ENCODE assay signal across 9 cellular contexts in genomic region chr11:86063536-86063935, GRCh38. TPM values are rescaled to one million over a fixed set of nuclear protein-coding genes. Genes with fewer than 3 reads are reported as not detected.
DNase-seq lines count a peak whose midpoint lies in the region; ATAC-seq and TF ChIP-seq lines count a peak whose summit lies in the region.
"Had no signal": no experiment of that assay in that cellular context is flagged by ENCODE, and none has a peak within 500 bp of the region (broad histone marks: within the 10 kb centered on the region; RNA-seq: fewer than 3 reads in every experiment).

No MANE protein-coding gene starts in this region.

- TF ChIP-seq EP300 in gastroesophageal sphincter (IDR thresholded peaks at IDR 0.05): no peak
- TF ChIP-seq EP300 in suprapubic skin (IDR thresholded peaks at IDR 0.05): no peak

- ATAC-seq in gastroesophageal sphincter: no peak

- H3K4me3 ChIP-seq in gastroesophageal sphincter (peak overlapping the region in 1 of 2 donors; percentile 2), suprapubic skin (peak overlapping the region; percentile 100)

- TF ChIP-seq CTCF in gastroesophageal sphincter (IDR thresholded peaks at IDR 0.05) (no peak), suprapubic skin (IDR thresholded peaks at IDR 0.05) (no peak), GM13976 (IDR thresholded peaks at IDR 0.05; ENCODE audit: borderline replicate concordance, control extremely low read depth, extremely low read depth, insufficient read depth, missing control alignments) (no peak)

- H3K27me3 ChIP-seq in gastroesophageal sphincter (no peaks in the 10 kb centered on the region), suprapubic skin (no peaks in the 10 kb centered on the region)

- H3K9me3 ChIP-seq in gastroesophageal sphincter (no peaks in the 10 kb centered on the region), suprapubic skin (no peaks in the 10 kb centered on the region)

- H3K4me3 Mint-ChIP-seq in activated CD4-positive, alpha-beta T cell treated with anti-CD3 and anti-CD28 coated beads, Interleukin-2, amount 10 ng/mL, durations not matched to agents 7 days and 5 days: no peak overlapping the region
- peak overlapping the region; percentile 95 for H3K4me3 Mint-ChIP-seq in activated T-helper 2 cell treated with anti-CD3 and anti-CD28 coated beads, Interferon-gamma antibody, Interleukin-2, Interleukin-4, amounts not matched to agents 10 μg/mL and 5 μg/mL and 100 μg/mL, durations not matched to agents 14 hours and 24 hours and 36 hours (ENCODE audit: low read depth)

- POLR2A ChIA-PET in activated CD4-positive, alpha-beta T cell treated with anti-CD3 and anti-CD28 coated beads, Interleukin-2, amount 10 ng/mL, durations not matched to agents 7 days and 5 days (lab: Charles Lee): no interaction called here

- H3K4me1 ChIP-seq in gastroesophageal sphincter: peaks cover 14 to 76% (median 24%) of the 10 kb centered on the region in 3 donors
- peaks cover 68% of the 10 kb centered on the region for H3K4me1 ChIP-seq in suprapubic skin

- no peak for TF ChIP-seq POLR2A in gastroesophageal sphincter (IDR thresholded peaks at IDR 0.05)
- TF ChIP-seq POLR2A in suprapubic skin (IDR thresholded peaks at IDR 0.05): no peak

- H3K36me3 Mint-ChIP-seq in activated CD4-positive, alpha-beta T cell treated with anti-CD3 and anti-CD28 coated beads, Interleukin-2, amount 10 ng/mL, durations not matched to agents 7 days and 5 days (ENCODE audit: low read depth): peaks cover 40% of the 10 kb centered on the region
- peaks cover 71% of the 10 kb centered on the region for H3K36me3 Mint-ChIP-seq in activated T-helper 2 cell treated with anti-CD3 and anti-CD28 coated beads, Interferon-gamma antibody, Interleukin-2, Interleukin-4, amounts not matched to agents 10 μg/mL and 5 μg/mL and 100 μg/mL, durations not matched to agents 14 hours and 24 hours and 36 hours (ENCODE audit: low read depth)

- H3K27me3 Mint-ChIP-seq in activated CD4-positive, alpha-beta T cell treated with anti-CD3 and anti-CD28 coated beads, Interleukin-2, amount 10 ng/mL, durations not matched to agents 7 days and 5 days: no peaks in the 10 kb centered on the region
- no peaks in the 10 kb centered on the region for H3K27me3 Mint-ChIP-seq in activated T-helper 2 cell treated with anti-CD3 and anti-CD28 coated beads, Interferon-gamma antibody, Interleukin-2, Interleukin-4, amounts not matched to agents 10 μg/mL and 5 μg/mL and 100 μg/mL, durations not matched to agents 14 hours and 24 hours and 36 hours (ENCODE audit: low read depth)

- peaks cover 9% of the 10 kb centered on the region for H3K9me3 Mint-ChIP-seq in activated CD4-positive, alpha-beta T cell treated with anti-CD3 and anti-CD28 coated beads, Interleukin-2, amount 10 ng/mL, durations not matched to agents 7 days and 5 days
- peaks cover 4% of the 10 kb centered on the region for H3K9me3 Mint-ChIP-seq in activated T-helper 2 cell treated with anti-CD3 and anti-CD28 coated beads, Interferon-gamma antibody, Interleukin-2, Interleukin-4, amounts not matched to agents 10 μg/mL and 5 μg/mL and 100 μg/mL, durations not matched to agents 14 hours and 24 hours and 36 hours

- 47 to 73% methylated on average over 1 of the region's 1 CpG for WGBS in gastroesophageal sphincter (ENCODE audit: low coverage in 1 of 2), 2 donors
- 22% methylated on average over 1 of the region's 1 CpG for WGBS in suprapubic skin

- intact Hi-C loops in activated T-helper 2 cell treated with anti-CD3 and anti-CD28 coated beads, Interferon-gamma antibody, Interleukin-2, Interleukin-4, amounts not matched to agents 10 μg/mL and 5 μg/mL and 100 μg/mL, durations not matched to agents 14 hours and 24 hours and 36 hours (cut with micrococcal nuclease): loop anchor here (10.0 kb wide), 2 partner anchors 381 to 741 kb away; partner anchors contain the start of gene PRSS23

- H3K4me1 Mint-ChIP-seq in activated CD4-positive, alpha-beta T cell treated with anti-CD3 and anti-CD28 coated beads, Interleukin-2, amount 10 ng/mL, durations not matched to agents 7 days and 5 days: peaks cover 67% of the 10 kb centered on the region
- H3K4me1 Mint-ChIP-seq in activated T-helper 2 cell treated with anti-CD3 and anti-CD28 coated beads, Interferon-gamma antibody, Interleukin-2, Interleukin-4, amounts not matched to agents 10 μg/mL and 5 μg/mL and 100 μg/mL, durations not matched to agents 14 hours and 24 hours and 36 hours (ENCODE audit: low read depth): peaks cover 47% of the 10 kb centered on the region

- H3K36me3 ChIP-seq in gastroesophageal sphincter (no peaks in the 10 kb centered on the region), suprapubic skin (no peaks in the 10 kb centered on the region)

- no peak for DNase-seq in activated CD4-positive, alpha-beta T cell treated with anti-CD3 and anti-CD28 coated beads, Interleukin-2, amount 10 ng/mL, durations not matched to agents 7 days and 5 days
- DNase-seq in activated CD4-positive, alpha-beta T cell treated with anti-CD3 and anti-CD28 coated beads for 4 hours: no peak
- DNase-seq in activated T-helper 2 cell treated with anti-CD3 and anti-CD28 coated beads, Interferon-gamma antibody, Interleukin-2, Interleukin-4, amounts not matched to agents 10 μg/mL and 5 μg/mL and 100 μg/mL, durations not matched to agents 14 hours and 24 hours and 36 hours (ENCODE audit: low spot score): no peak
- DNase-seq in suprapubic skin (ENCODE audit: low spot score in 2 of 2) (no peak), NCI-H1417 treated with DMSO at 0.1 percent for 48 hours (lab: John Stamatoyannopoulos, UW) (no peak), GM13976 (ENCODE audit: low spot score) (no peak)
- DNase-seq in effector CD4-positive, alpha-beta T cell: no peak
- DNase-seq: effector CD8-positive, alpha-beta T cell had no signal

- in situ Hi-C loops in GM13976 (cut with MboI; ENCODE audit: low sequenced_read_pairs, unreplicated experiment): no loop called here

- CTCF ChIA-PET in activated CD4-positive, alpha-beta T cell treated with anti-CD3 and anti-CD28 coated beads, Interleukin-2, amount 10 ng/mL, durations not matched to agents 7 days and 5 days (lab: Charles Lee): interaction anchor here (1.7 kb wide), 1 partner anchor 130 kb away, joined by 7 read pairs; no protein-coding TSS in a partner anchor

- H3K27ac Mint-ChIP-seq in activated CD4-positive, alpha-beta T cell treated with anti-CD3 and anti-CD28 coated beads, Interleukin-2, amount 10 ng/mL, durations not matched to agents 7 days and 5 days: peak overlapping the region; percentile 82
- H3K27ac Mint-ChIP-seq in activated T-helper 2 cell treated with anti-CD3 and anti-CD28 coated beads, Interferon-gamma antibody, Interleukin-2, Interleukin-4, amounts not matched to agents 10 μg/mL and 5 μg/mL and 100 μg/mL, durations not matched to agents 14 hours and 24 hours and 36 hours: peak overlapping the region; percentile 79

- peak overlapping the region in 3 of 4 donors; percentile 48 to 99 (median 96) for H3K27ac ChIP-seq in gastroesophageal sphincter
- peak overlapping the region; percentile 70 for H3K27ac ChIP-seq in suprapubic skin

RNA-seq across cellular contexts. Expression of gene PICALM, which starts 5.3 kb away (rescaled TPM):
- total RNA-seq in activated CD4-positive, alpha-beta T cell treated with anti-CD3 and anti-CD28 coated beads, Interleukin-2, amount 10 ng/mL, durations not matched to agents 7 days and 5 days: 100 to 1,000 TPM in 1 of 2 experiments, 10 to 100 TPM in 1; 89.4 to 140 TPM
- 193 and 213 TPM in 2 replicates for total RNA-seq in activated T-helper 2 cell treated with anti-CD3 and anti-CD28 coated beads, Interferon-gamma antibody, Interleukin-2, Interleukin-4, amounts not matched to agents 10 μg/mL and 5 μg/mL and 100 μg/mL, durations not matched to agents 14 hours and 24 hours and 36 hours
- total RNA-seq in gastroesophageal sphincter (100 to 1,000 TPM; 237 to 286 (median 263) TPM), suprapubic skin (100 to 1,000 TPM; 164 to 386 (median 189) TPM)
